Comparison of ENCODE assay signal across 1 cellular context in the genomic region with DNA sequence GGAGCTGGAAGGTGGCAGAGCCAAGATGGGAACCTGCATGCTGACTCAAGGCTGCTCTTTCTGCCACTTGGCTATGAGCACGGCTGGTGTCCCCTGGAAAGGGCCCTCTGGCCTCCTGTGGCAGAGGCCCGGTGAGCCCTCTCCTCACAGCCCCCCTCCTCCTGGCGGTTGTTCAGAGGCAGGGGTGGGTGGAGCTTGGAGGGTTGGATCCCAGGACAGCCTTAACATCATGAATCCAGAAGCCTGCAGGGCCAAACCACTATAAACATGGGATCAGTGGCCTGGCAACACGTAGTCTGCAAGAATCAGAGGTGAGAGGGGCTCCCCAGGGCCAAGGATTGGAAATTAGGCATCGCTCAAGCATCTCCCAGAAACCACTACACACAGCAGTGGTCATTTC.
TF ChIP-seq lines count a peak whose summit lies in the region.

No MANE protein-coding gene starts in this region.

TF ChIP-seq in GM23338, 12 proteins besides CTCF, POLR2A, EP300 and RAD21 (continued from another document):
- no peak for TF ChIP-seq POLR2AphosphoS5 (IDR thresholded peaks at IDR 0.05; ENCODE audit: low read depth)
